ENCODE assay signal across 31 cellular contexts in genomic region chr10:34850558-34850957, GRCh38.
"Had no signal": no experiment of that assay in that cellular context is flagged by ENCODE, and none has a peak within 500 bp of the region (broad histone marks: within the 10 kb centered on the region; RNA-seq: fewer than 3 reads in every experiment).

No MANE protein-coding gene starts in this region.

- H3K27ac ChIP-seq: adrenal gland, body of pancreas, esophagus muscularis mucosa, foreskin keratinocyte, gastrocnemius medialis, heart left ventricle, WERI-Rb-1 had no signal

- H3K9me3 ChIP-seq: adrenal gland, body of pancreas, esophagus muscularis mucosa, gastrocnemius medialis, heart left ventricle had no signal

- H3K4me3 ChIP-seq: adrenal gland, body of pancreas, esophagus muscularis mucosa, gastrocnemius medialis, heart left ventricle had no signal

- DNase-seq: activated B cell treated with CpG ODN at 0.5 μM for 24 hours; activated CD4-positive, alpha-beta T cell treated with anti-CD3 and anti-CD28 coated beads for 48 hours; activated CD4-positive, alpha-beta T cell treated with anti-CD3 and anti-CD28 coated beads, Interleukin-2, amount 50 U/mL, for 1 hour; activated CD4-positive, alpha-beta T cell treated with anti-CD3 and anti-CD28 coated beads, Interleukin-2, amount 50 U/mL, for 48 hours; activated CD8-positive, alpha-beta memory T cell treated with anti-CD3 and anti-CD28 coated beads for 24 hours; activated CD8-positive, alpha-beta T cell treated with anti-CD3 and anti-CD28 coated beads for 36 hours; activated effector memory CD4-positive, alpha-beta T cell treated with Interleukin-2 at 50 U/mL for 16 hours; activated naive CD4-positive, alpha-beta T cell treated with anti-CD3 and anti-CD28 coated beads for 36 hours; activated naive CD8-positive, alpha-beta T cell treated with anti-CD3 and anti-CD28 coated beads for 36 hours; activated naive CD8-positive, alpha-beta T cell treated with anti-CD3 and anti-CD28 coated beads, Interleukin-2, amount 50 U/mL, for 24 hours; activated T-cell treated with anti-CD3 and anti-CD28 coated beads, Interleukin-2, amount 50 U/mL, for 4 hours; adrenal gland; amygdala; aorta; body of pancreas; caudate nucleus; cortex of kidney; dermis blood vessel endothelial cell; effector CD4-positive, alpha-beta T cell; effector memory CD8-positive, alpha-beta T cell; erythroblast; foreskin keratinocyte; gastrocnemius medialis; glutamatergic neuron; heart left ventricle; T1000; WERI-Rb-1 had no signal

- H3K27me3 ChIP-seq: adrenal gland, body of pancreas, esophagus muscularis mucosa, foreskin keratinocyte, gastrocnemius medialis, heart left ventricle had no signal

- H3K4me1 ChIP-seq: body of pancreas, gastrocnemius medialis had no signal

- FAIRE-seq: colon had no signal

- ATAC-seq: activated CD4-positive, CD25-positive, alpha-beta regulatory T cell treated with anti-CD3 and anti-CD28 coated beads, Interleukin-2, amount 50 U/mL, for 24 hours; activated CD8-positive, alpha-beta T cell treated with anti-CD3 and anti-CD28 coated beads for 36 hours; activated naive CD8-positive, alpha-beta T cell treated with anti-CD3 and anti-CD28 coated beads, Interleukin-2, amount 50 U/mL, for 24 hours; activated T-cell treated with anti-CD3 and anti-CD28 coated beads, Interleukin-2, amount 50 U/mL, for 4 hours; activated T-helper 17 cell treated with anti-CD3 and anti-CD28 coated beads, Interleukin-2, amount 50 U/mL, for 72 hours; body of pancreas; effector memory CD8-positive, alpha-beta T cell; foreskin keratinocyte; gastrocnemius medialis; heart left ventricle had no signal

- H3K36me3 ChIP-seq: adrenal gland, esophagus muscularis mucosa, gastrocnemius medialis, heart left ventricle, WERI-Rb-1 had no signal
